In genomic region chr14:74975059-74975810, GRCh38 we compare ENCODE assay signal across 18 cellular contexts. TPM values are rescaled to one million over a fixed set of nuclear protein-coding genes. Genes with fewer than 3 reads are reported as not detected.
DNase-seq lines count a peak whose midpoint lies in the region; ATAC-seq, FAIRE-seq and TF ChIP-seq lines count a peak whose summit lies in the region.
"Had no signal": no experiment of that assay in that cellular context is flagged by ENCODE, and none has a peak within 500 bp of the region (broad histone marks: within the 10 kb centered on the region; RNA-seq: fewer than 3 reads in every experiment).

No MANE protein-coding gene starts in this region.

- H3K9me3 ChIP-seq in right lobe of liver, result no peaks in the 10 kb centered on the region
- H3K9me3 ChIP-seq in HepG2 (ENCODE audit: low read length), result no peaks in the 10 kb centered on the region
- H3K9me3 ChIP-seq in neuronal stem cell (replicated peaks in 1 of 2; ENCODE audit: control insufficient read depth in 2 of 2, insufficient read depth in 1 of 2, low read depth in 1 of 2, low read length in 2 of 2), result peaks cover 0 to 2% of the 10 kb centered on the region in 2 donors

- no peak overlapping the region for H3K4ac ChIP-seq in neuronal stem cell (ENCODE audit: low read length)

- WGBS in right lobe of liver (ENCODE audit: insufficient coverage, low coverage, low lambda C conversion rate, missing lambda C conversion rate), result 33% methylated on average over 6 of the region's 12 CpGs
- 43% methylated on average over 7 of the region's 12 CpGs for WGBS in HepG2 (ENCODE audit: low lambda C conversion rate)
- WGBS in neuronal stem cell (ENCODE audit: extremely low coverage in 2 of 2, insufficient read length in 2 of 2, insufficient replicate concordance in 1 of 2), 2 donors, result no CpG with 5 or more reads among the region's 12 CpGs

- H3K27ac ChIP-seq in right lobe of liver (no peak overlapping the region), HepG2 (ENCODE audit: extremely low read length, insufficient read depth, low read length) (no peak overlapping the region), neuronal stem cell (replicated peaks; ENCODE audit: low read length) (no peak overlapping the region)

- no peak overlapping the region for H4K91ac ChIP-seq in neuronal stem cell (ENCODE audit: low read depth, low read length, poor library complexity)

- no peak for TF ChIP-seq RAD21 in HepG2 (CRISPR knock-in tag; IDR thresholded peaks at IDR 0.05)

- ATAC-seq in right lobe of liver, result peak; percentile 50 to 76 (median 70)
- ATAC-seq in HepG2, result no peak
- no peak for ATAC-seq in activated CD4-positive, CD25-positive, alpha-beta regulatory T cell treated with anti-CD3 and anti-CD28 coated beads, Interleukin-2, amount 50 U/mL, for 24 hours
- no peak for ATAC-seq in activated CD8-positive, alpha-beta memory T cell treated with anti-CD3 and anti-CD28 coated beads, Interleukin-2, amount 10 ng/mL, durations not matched to agents 7 days and 5 days
- ATAC-seq: stimulated activated effector memory CD8-positive, alpha-beta T cell treated with anti-CD3 and anti-CD28 coated beads, Interleukin-12 subunit alpha, Interleukin-12 subunit beta, amount 100 ng/mL, for 72 hours had no signal

- intact Hi-C loops in right lobe of liver (cut with DNase I) (no loop called here), HepG2 (cut with micrococcal nuclease; ENCODE audit: unreplicated experiment) (no loop called here), cardiac septum (cut with DNase I) (no loop called here)
- intact Hi-C loops in activated CD4-positive, alpha-beta memory T cell treated with anti-CD3 and anti-CD28 coated beads for 36 hours (cut with micrococcal nuclease), result no loop called here

- no peak overlapping the region for H2BK12ac ChIP-seq in neuronal stem cell (ENCODE audit: low read length)

- no peaks in the 10 kb centered on the region for H3K79me2 ChIP-seq in HepG2 (ENCODE audit: insufficient read depth, low read length)

- peak overlapping the region; percentile 20 for H3K18ac ChIP-seq in neuronal stem cell (ENCODE audit: low read length)

- H3K27me3 ChIP-seq in right lobe of liver (no peaks in the 10 kb centered on the region), HepG2 (ENCODE audit: control insufficient read depth in 1 of 2, insufficient read depth in 2 of 2, low read length in 2 of 2) (peaks cover 0 to 41% of the 10 kb centered on the region in 2 experiments; a peak in 3 of 5 replicates), neuronal stem cell (ENCODE audit: control insufficient read depth in 3 of 3, insufficient read depth in 3 of 3, low read depth in 1 of 3, low read length in 3 of 3) (no peaks in the 10 kb centered on the region)

- DNase-seq in right lobe of liver (peak; percentile 79 to 83 (median 82)), HepG2 (ENCODE audit: low spot score) (no peak), cardiac septum (ENCODE audit: low spot score) (peak; percentile 90), neuronal stem cell (ENCODE audit: low spot score) (no peak)
- DNase-seq in activated CD4-positive, alpha-beta memory T cell treated with anti-CD3 and anti-CD28 coated beads for 36 hours, result no peak
- DNase-seq in stimulated activated CD4-positive, alpha-beta T cell treated with anti-CD3 and anti-CD28 coated beads, Interleukin-1b, Interleukin-23, amount 100 ng/mL, for 48 hours, result no peak
- no peak for DNase-seq in activated CD8-positive, alpha-beta memory T cell treated with anti-CD3 and anti-CD28 coated beads, Interleukin-2, amount 10 ng/mL, durations not matched to agents 7 days and 5 days
- DNase-seq: activated CD4-positive, alpha-beta T cell treated with anti-CD3 and anti-CD28 coated beads for 4 hours; activated T-cell treated with anti-CD3 and anti-CD28 coated beads, Interleukin-2, amount 50 U/mL, for 1 hour; CD4-positive, alpha-beta memory T cell; NCI-H2081; NCI-H774 had no signal

- no peaks in the 10 kb centered on the region for H3K9me3 Mint-ChIP-seq in activated CD4-positive, alpha-beta memory T cell treated with anti-CD3 and anti-CD28 coated beads for 36 hours
- no peaks in the 10 kb centered on the region for H3K9me3 Mint-ChIP-seq in activated CD8-positive, alpha-beta memory T cell treated with anti-CD3 and anti-CD28 coated beads, Interleukin-2, amount 10 ng/mL, durations not matched to agents 7 days and 5 days (ENCODE audit: low read depth)
- H3K9me3 Mint-ChIP-seq: CD4-positive, alpha-beta memory T cell; stimulated activated effector memory CD8-positive, alpha-beta T cell treated with anti-CD3 and anti-CD28 coated beads, Interleukin-12 subunit alpha, Interleukin-12 subunit beta, amount 100 ng/mL, for 72 hours; T-helper 2 cell treated with Interferon-gamma antibody and Interleukin-4, amounts not matched to agents 5 μg/mL and 100 μg/mL, for 36 hours had no signal

- H3K36me3 ChIP-seq in right lobe of liver (no peaks in the 10 kb centered on the region), HepG2 (replicated peaks in 1 of 2; ENCODE audit: control insufficient read depth in 1 of 2, insufficient read depth in 2 of 2, low read length in 2 of 2) (no peaks in the 10 kb centered on the region), neuronal stem cell (replicated peaks in 1 of 2; ENCODE audit: control insufficient read depth in 2 of 2, insufficient read depth in 2 of 2, low read length in 2 of 2) (no peaks in the 10 kb centered on the region)

- H3K4me1 ChIP-seq in right lobe of liver, result no peaks in the 10 kb centered on the region
- H3K4me1 ChIP-seq in HepG2 (ENCODE audit: insufficient read depth, low read length), result peaks cover 50% of the 10 kb centered on the region
- H3K4me1 ChIP-seq in neuronal stem cell (ENCODE audit: control insufficient read depth in 2 of 2, insufficient read depth in 1 of 2, low read depth in 1 of 2, low read length in 2 of 2), result peaks cover 35 to 72% of the 10 kb centered on the region in 2 donors

- TF ChIP-seq POLR2A in right lobe of liver (IDR thresholded peaks at IDR 0.05) (no peak), HepG2 (IDR thresholded peaks at IDR 0.05; ENCODE audit: insufficient read depth in 1 of 2, low read depth in 2 of 2, low read length in 2 of 2) (no peak)

- H4K8ac ChIP-seq in neuronal stem cell (ENCODE audit: low read depth, low read length), result no peak overlapping the region

- no peak for FAIRE-seq in HepG2 (lab: Jason Lieb, UNC)
- FAIRE-seq: A204.1, colon had no signal

- H4K20me1 ChIP-seq in HepG2 (ENCODE audit: insufficient read depth, low read length), result no peaks in the 10 kb centered on the region

- BruUV-seq in HepG2 (replicated peaks; lab: Mats Ljungman, UMichigan), result no TSS peak

- H3K4me2 ChIP-seq in HepG2 (ENCODE audit: low read depth, low read length) (no peak overlapping the region), neuronal stem cell (ENCODE audit: insufficient read depth, low read length, poor library complexity, severe bottlenecking) (no peak overlapping the region)

- H3K9ac ChIP-seq in HepG2 (ENCODE audit: insufficient read depth, low read depth, low read length), result no peak overlapping the region
- H3K9ac ChIP-seq in neuronal stem cell (ENCODE audit: low read depth, low read length, poor library complexity), result no peak overlapping the region

- in situ Hi-C loops in HepG2 (cut with HindIII; ENCODE audit: extremely low pct_ligation_motif_present, low pct_unique_long_range_greater_than_20kb), result no loop called here

- H3K79me1 ChIP-seq in neuronal stem cell (ENCODE audit: low read depth, low read length), result no peaks in the 10 kb centered on the region

- H3K4me3 Mint-ChIP-seq in activated CD4-positive, alpha-beta memory T cell treated with anti-CD3 and anti-CD28 coated beads for 36 hours, result no peak overlapping the region
- H3K4me3 Mint-ChIP-seq in activated CD8-positive, alpha-beta memory T cell treated with anti-CD3 and anti-CD28 coated beads, Interleukin-2, amount 10 ng/mL, durations not matched to agents 7 days and 5 days, result no peak overlapping the region
- H3K4me3 Mint-ChIP-seq: CD4-positive, alpha-beta memory T cell; stimulated activated effector memory CD8-positive, alpha-beta T cell treated with anti-CD3 and anti-CD28 coated beads, Interleukin-12 subunit alpha, Interleukin-12 subunit beta, amount 100 ng/mL, for 72 hours; T-helper 2 cell treated with Interferon-gamma antibody and Interleukin-4, amounts not matched to agents 5 μg/mL and 100 μg/mL, for 36 hours had no signal

- H3K23ac ChIP-seq in neuronal stem cell (ENCODE audit: low read depth, low read length, poor library complexity), result no peak overlapping the region

- H2AFZ ChIP-seq in HepG2 (ENCODE audit: low read length) (no peak overlapping the region), neuronal stem cell (ENCODE audit: low read length) (peak overlapping the region; percentile 72)

- no peak for TF ChIP-seq EP300 in HepG2 (IDR thresholded peaks at IDR 0.05; ENCODE audit: low read depth in 2 of 2, low read length in 2 of 2)
- TF ChIP-seq EP300 in HepG2 (CRISPR knock-in tag; IDR thresholded peaks at IDR 0.05; ENCODE audit: borderline replicate concordance), result no peak

- POLR2A ChIA-PET in HepG2 (lab: Yijun Ruan, JAX), result interaction anchor here (1.2 to 2.0 kb wide), 3 partner anchors 28 to 94 kb away, joined by 4 to 5 read pairs (median 4); partner anchors contain the start of genes EIF2B2 and ZC2HC1C
- POLR2A ChIA-PET in activated CD4-positive, alpha-beta memory T cell treated with anti-CD3 and anti-CD28 coated beads for 36 hours (lab: Charles Lee), result no interaction called here

- H3K36me3 Mint-ChIP-seq in activated CD4-positive, alpha-beta memory T cell treated with anti-CD3 and anti-CD28 coated beads for 36 hours, result no peaks in the 10 kb centered on the region
- H3K36me3 Mint-ChIP-seq in activated CD8-positive, alpha-beta memory T cell treated with anti-CD3 and anti-CD28 coated beads, Interleukin-2, amount 10 ng/mL, durations not matched to agents 7 days and 5 days, result no peaks in the 10 kb centered on the region
- H3K36me3 Mint-ChIP-seq: CD4-positive, alpha-beta memory T cell; stimulated activated effector memory CD8-positive, alpha-beta T cell treated with anti-CD3 and anti-CD28 coated beads, Interleukin-12 subunit alpha, Interleukin-12 subunit beta, amount 100 ng/mL, for 72 hours had no signal

- no peaks in the 10 kb centered on the region for H3K27me3 Mint-ChIP-seq in activated CD4-positive, alpha-beta memory T cell treated with anti-CD3 and anti-CD28 coated beads for 36 hours
- no peaks in the 10 kb centered on the region for H3K27me3 Mint-ChIP-seq in activated CD8-positive, alpha-beta memory T cell treated with anti-CD3 and anti-CD28 coated beads, Interleukin-2, amount 10 ng/mL, durations not matched to agents 7 days and 5 days
- H3K27me3 Mint-ChIP-seq: CD4-positive, alpha-beta memory T cell had no signal

- CTCF ChIA-PET in HepG2 (lab: Yijun Ruan, JAX; ENCODE audit: low intra/inter-chr PET ratio, low total read pairs), result no interaction called here
- CTCF ChIA-PET in activated CD4-positive, alpha-beta memory T cell treated with anti-CD3 and anti-CD28 coated beads for 36 hours (lab: Charles Lee), result interaction anchor here (1.3 to 1.4 kb wide), 2 partner anchors 14 to 113 kb away, joined by 3 to 5 read pairs; no protein-coding TSS in a partner anchor
- CTCF ChIA-PET in activated CD8-positive, alpha-beta memory T cell treated with anti-CD3 and anti-CD28 coated beads, Interleukin-2, amount 10 ng/mL, durations not matched to agents 7 days and 5 days (lab: Charles Lee), result interaction anchor here (1.0 to 3.9 kb wide), 3 partner anchors 9 to 29 kb away, joined by 3 to 20 read pairs (median 3); no protein-coding TSS in a partner anchor

- peak overlapping the region; percentile 79 for H2BK15ac ChIP-seq in neuronal stem cell (ENCODE audit: low read length)

- no peak overlapping the region for H2AK5ac ChIP-seq in neuronal stem cell (ENCODE audit: low read depth, low read length)

- no peak overlapping the region for H3K27ac Mint-ChIP-seq in activated CD4-positive, alpha-beta memory T cell treated with anti-CD3 and anti-CD28 coated beads for 36 hours
- H3K27ac Mint-ChIP-seq in activated CD8-positive, alpha-beta memory T cell treated with anti-CD3 and anti-CD28 coated beads, Interleukin-2, amount 10 ng/mL, durations not matched to agents 7 days and 5 days, result no peak overlapping the region
- H3K27ac Mint-ChIP-seq: CD4-positive, alpha-beta memory T cell; T-helper 2 cell treated with Interferon-gamma antibody and Interleukin-4, amounts not matched to agents 5 μg/mL and 100 μg/mL, for 36 hours had no signal

- H3K4me1 Mint-ChIP-seq in activated CD4-positive, alpha-beta memory T cell treated with anti-CD3 and anti-CD28 coated beads for 36 hours (ENCODE audit: low read depth), result no peaks in the 10 kb centered on the region
- peaks cover 9% of the 10 kb centered on the region for H3K4me1 Mint-ChIP-seq in activated CD8-positive, alpha-beta memory T cell treated with anti-CD3 and anti-CD28 coated beads, Interleukin-2, amount 10 ng/mL, durations not matched to agents 7 days and 5 days
- H3K4me1 Mint-ChIP-seq: stimulated activated effector memory CD8-positive, alpha-beta T cell treated with anti-CD3 and anti-CD28 coated beads, Interleukin-12 subunit alpha, Interleukin-12 subunit beta, amount 100 ng/mL, for 72 hours had no signal

- no peak overlapping the region for H3K4me3 ChIP-seq in right lobe of liver
- no peak overlapping the region for H3K4me3 ChIP-seq in HepG2 (replicated peaks in 1 of 3; ENCODE audit: insufficient read depth in 1 of 3, low read depth in 2 of 3, low read length in 3 of 3)
- no peak overlapping the region for H3K4me3 ChIP-seq in neuronal stem cell (ENCODE audit: low read length in 2 of 2)

- H2BK5ac ChIP-seq in neuronal stem cell (ENCODE audit: low read length), result no peak overlapping the region

- H3K14ac ChIP-seq in neuronal stem cell (ENCODE audit: low read length), result no peak overlapping the region

- TF ChIP-seq CTCF in right lobe of liver (IDR thresholded peaks at IDR 0.05) (no peak), HepG2 (CRISPR knock-in tag; IDR thresholded peaks at IDR 0.05) (no peak)

- peak overlapping the region; percentile 11 for H2BK120ac ChIP-seq in neuronal stem cell (ENCODE audit: low read depth, low read length)

RNA-seq across cellular contexts. Expression of gene PGF, which starts 19.8 kb away (rescaled TPM):
- total RNA-seq in right lobe of liver, result 1 to 10 TPM in 5 of 6 experiments, under 1 TPM in 1; 0.55 to 4.2 (median 2.1) TPM
- 20.3 and 27.5 TPM in 2 replicates for total RNA-seq in HepG2 (2016; rRNA removed; fragmentation: Illumina TruSeq; extraction: Trizol)
- 13.0 and 16.2 TPM in 2 replicates for total RNA-seq in HepG2 (2016; cell fraction: cytosol; rRNA removed; fragmentation: Illumina TruSeq; extraction: Trizol; ENCODE audit: low read depth)
- total RNA-seq in HepG2 (2016; cell fraction: insoluble cytoplasmic fraction; rRNA removed; fragmentation: Illumina TruSeq; extraction: Trizol), result 17.4 and 28.0 TPM in 2 replicates
- total RNA-seq in HepG2 (2016; cell fraction: membrane; rRNA removed; fragmentation: Illumina TruSeq; extraction: Trizol), result 29.3 and 35.9 TPM in 2 replicates
- 17.6 and 20.1 TPM in 2 replicates for total RNA-seq in HepG2 (2016; cell fraction: nucleus; rRNA removed; fragmentation: Illumina TruSeq; extraction: Trizol)
- 10.7 and 15.9 TPM in 2 replicates for polyA plus RNA-seq in HepG2 (2011; rRNA removed)
- polyA plus RNA-seq in HepG2 (2011; cell fraction: cytosol; rRNA removed), result 10.4 and 12.8 TPM in 2 replicates
- polyA plus RNA-seq in HepG2 (2011; cell fraction: nucleus; rRNA removed), result 16.7 and 17.3 TPM in 2 replicates
- polyA plus RNA-seq in HepG2 (2012), result 12.1 and 22.6 TPM in 2 replicates
- polyA plus RNA-seq in HepG2 (2016; cell fraction: cytosol; fragmentation: Illumina TruSeq; extraction: Trizol; ENCODE audit: low read depth), result 11.5 and 14.9 TPM in 2 replicates
- polyA plus RNA-seq in HepG2 (2016; cell fraction: insoluble cytoplasmic fraction; fragmentation: Illumina TruSeq; extraction: Trizol; ENCODE audit: low read depth), result 21.6 and 21.8 TPM in 2 replicates
- 24.0 and 29.9 TPM in 2 replicates for polyA plus RNA-seq in HepG2 (2016; cell fraction: membrane; fragmentation: Illumina TruSeq; extraction: Trizol; ENCODE audit: low read depth)
- polyA plus RNA-seq in HepG2 (2016; cell fraction: nucleus; fragmentation: Illumina TruSeq; extraction: Trizol; ENCODE audit: insufficient read depth, low read depth), result 31.6 and 33.1 TPM in 2 replicates
- 0.12 and 15.6 TPM in 2 replicates for polyA minus RNA-seq in HepG2 (2011; rRNA and poly(A)+ RNA removed; ENCODE audit: low replicate concordance)
- 9.2 and 10.9 TPM in 2 replicates for polyA minus RNA-seq in HepG2 (2011; cell fraction: cytosol; rRNA and poly(A)+ RNA removed)
- 12.9 and 21.1 TPM in 2 replicates for polyA minus RNA-seq in HepG2 (2011; cell fraction: nucleus; rRNA and poly(A)+ RNA removed)
- total RNA-seq in cardiac septum, result 9.4 TPM
- 0.53 TPM for polyA plus RNA-seq in neuronal stem cell (2013, experiment 1 of 2)
- 0.69 TPM for polyA plus RNA-seq in neuronal stem cell (2013, experiment 2 of 2)
- total RNA-seq in activated CD4-positive, alpha-beta memory T cell treated with anti-CD3 and anti-CD28 coated beads for 36 hours, result under 1 TPM in 1 of 2 experiments, not detected in 1; 0.10 TPM
- under 1 TPM; 0.29 to 0.56 TPM for total RNA-seq in activated CD8-positive, alpha-beta memory T cell treated with anti-CD3 and anti-CD28 coated beads, Interleukin-2, amount 10 ng/mL, durations not matched to agents 7 days and 5 days
- total RNA-seq: CD4-positive, alpha-beta memory T cell had no signal

RNA-seq across cellular contexts. Expression of gene EIF2B2, which starts 27.5 kb away (rescaled TPM):
- total RNA-seq in right lobe of liver (10 to 100 TPM; 16.1 to 37.5 (median 20.1) TPM), HepG2 (2016; rRNA removed; fragmentation: Illumina TruSeq; extraction: Trizol) (54.4 and 80.9 TPM in 2 replicates), cardiac septum (36.4 TPM)
- total RNA-seq in HepG2 (2016; cell fraction: cytosol; rRNA removed; fragmentation: Illumina TruSeq; extraction: Trizol; ENCODE audit: low read depth), result 10.9 and 15.6 TPM in 2 replicates
- total RNA-seq in HepG2 (2016; cell fraction: insoluble cytoplasmic fraction; rRNA removed; fragmentation: Illumina TruSeq; extraction: Trizol), result 56.6 and 74.9 TPM in 2 replicates
- total RNA-seq in HepG2 (2016; cell fraction: membrane; rRNA removed; fragmentation: Illumina TruSeq; extraction: Trizol), result 18.1 and 24.3 TPM in 2 replicates
- 26.5 and 26.8 TPM in 2 replicates for total RNA-seq in HepG2 (2016; cell fraction: nucleus; rRNA removed; fragmentation: Illumina TruSeq; extraction: Trizol)
- polyA plus RNA-seq in HepG2 (2011; rRNA removed), result 71.7 and 78.6 TPM in 2 replicates
- 69.7 and 85.2 TPM in 2 replicates for polyA plus RNA-seq in HepG2 (2011; cell fraction: cytosol; rRNA removed)
- 27.5 and 29.1 TPM in 2 replicates for polyA plus RNA-seq in HepG2 (2011; cell fraction: nucleus; rRNA removed)
- 33.6 and 54.0 TPM in 2 replicates for polyA plus RNA-seq in HepG2 (2012)
- polyA plus RNA-seq in HepG2 (2016; cell fraction: cytosol; fragmentation: Illumina TruSeq; extraction: Trizol; ENCODE audit: low read depth), result 19.8 and 22.0 TPM in 2 replicates
- polyA plus RNA-seq in HepG2 (2016; cell fraction: insoluble cytoplasmic fraction; fragmentation: Illumina TruSeq; extraction: Trizol; ENCODE audit: low read depth), result 91.0 and 97.2 TPM in 2 replicates
- polyA plus RNA-seq in HepG2 (2016; cell fraction: membrane; fragmentation: Illumina TruSeq; extraction: Trizol; ENCODE audit: low read depth), result 22.9 and 23.0 TPM in 2 replicates
- 37.9 and 39.1 TPM in 2 replicates for polyA plus RNA-seq in HepG2 (2016; cell fraction: nucleus; fragmentation: Illumina TruSeq; extraction: Trizol; ENCODE audit: insufficient read depth, low read depth)
- polyA minus RNA-seq in HepG2 (2011; rRNA and poly(A)+ RNA removed; ENCODE audit: low replicate concordance), result 63.6 and 109 TPM in 2 replicates
- polyA minus RNA-seq in HepG2 (2011; cell fraction: cytosol; rRNA and poly(A)+ RNA removed), result 20.6 and 23.0 TPM in 2 replicates
- 24.2 and 26.6 TPM in 2 replicates for polyA minus RNA-seq in HepG2 (2011; cell fraction: nucleus; rRNA and poly(A)+ RNA removed)
- 27.5 TPM for polyA plus RNA-seq in neuronal stem cell (2013, experiment 1 of 2)
- 27.3 TPM for polyA plus RNA-seq in neuronal stem cell (2013, experiment 2 of 2)
- 10 to 100 TPM; 61.9 to 62.6 TPM for total RNA-seq in activated CD4-positive, alpha-beta memory T cell treated with anti-CD3 and anti-CD28 coated beads for 36 hours
- total RNA-seq in activated CD8-positive, alpha-beta memory T cell treated with anti-CD3 and anti-CD28 coated beads, Interleukin-2, amount 10 ng/mL, durations not matched to agents 7 days and 5 days, result 10 to 100 TPM; 47.9 to 54.0 TPM

RNA-seq across cellular contexts. Expression of gene RPS6KL1, which starts 52.2 kb away (rescaled TPM):
- total RNA-seq in right lobe of liver (1 to 10 TPM; 3.9 to 7.9 (median 4.9) TPM), HepG2 (2016; rRNA removed; fragmentation: Illumina TruSeq; extraction: Trizol) (8.1 and 11.5 TPM in 2 replicates), cardiac septum (19.8 TPM)
- 2.4 and 2.7 TPM in 2 replicates for total RNA-seq in HepG2 (2016; cell fraction: cytosol; rRNA removed; fragmentation: Illumina TruSeq; extraction: Trizol; ENCODE audit: low read depth)
- 5.4 and 11.9 TPM in 2 replicates for total RNA-seq in HepG2 (2016; cell fraction: insoluble cytoplasmic fraction; rRNA removed; fragmentation: Illumina TruSeq; extraction: Trizol)
- 6.9 and 7.9 TPM in 2 replicates for total RNA-seq in HepG2 (2016; cell fraction: membrane; rRNA removed; fragmentation: Illumina TruSeq; extraction: Trizol)
- 12.4 and 16.2 TPM in 2 replicates for total RNA-seq in HepG2 (2016; cell fraction: nucleus; rRNA removed; fragmentation: Illumina TruSeq; extraction: Trizol)
- 6.5 and 10.3 TPM in 2 replicates for polyA plus RNA-seq in HepG2 (2011; rRNA removed)
- 3.2 and 3.9 TPM in 2 replicates for polyA plus RNA-seq in HepG2 (2011; cell fraction: cytosol; rRNA removed)
- 23.6 and 25.1 TPM in 2 replicates for polyA plus RNA-seq in HepG2 (2011; cell fraction: nucleus; rRNA removed)
- polyA plus RNA-seq in HepG2 (2012), result 4.9 and 11.7 TPM in 2 replicates
- 1.2 and 1.7 TPM in 2 replicates for polyA plus RNA-seq in HepG2 (2016; cell fraction: cytosol; fragmentation: Illumina TruSeq; extraction: Trizol; ENCODE audit: low read depth)
- polyA plus RNA-seq in HepG2 (2016; cell fraction: insoluble cytoplasmic fraction; fragmentation: Illumina TruSeq; extraction: Trizol; ENCODE audit: low read depth), result 3.7 and 6.7 TPM in 2 replicates
- polyA plus RNA-seq in HepG2 (2016; cell fraction: membrane; fragmentation: Illumina TruSeq; extraction: Trizol; ENCODE audit: low read depth), result 2.9 and 4.2 TPM in 2 replicates
- polyA plus RNA-seq in HepG2 (2016; cell fraction: nucleus; fragmentation: Illumina TruSeq; extraction: Trizol; ENCODE audit: insufficient read depth, low read depth), result 20.2 and 23.1 TPM in 2 replicates
- 8.7 and 18.6 TPM in 2 replicates for polyA minus RNA-seq in HepG2 (2011; rRNA and poly(A)+ RNA removed; ENCODE audit: low replicate concordance)
- 2.4 and 3.3 TPM in 2 replicates for polyA minus RNA-seq in HepG2 (2011; cell fraction: cytosol; rRNA and poly(A)+ RNA removed)
- polyA minus RNA-seq in HepG2 (2011; cell fraction: nucleus; rRNA and poly(A)+ RNA removed), result 12.1 and 17.3 TPM in 2 replicates
- 4.4 TPM for polyA plus RNA-seq in neuronal stem cell (2013, experiment 1 of 2)
- 4.9 TPM for polyA plus RNA-seq in neuronal stem cell (2013, experiment 2 of 2)
- total RNA-seq in activated CD4-positive, alpha-beta memory T cell treated with anti-CD3 and anti-CD28 coated beads for 36 hours, result 1 to 10 TPM; 4.2 to 4.9 TPM
- total RNA-seq in activated CD8-positive, alpha-beta memory T cell treated with anti-CD3 and anti-CD28 coated beads, Interleukin-2, amount 10 ng/mL, durations not matched to agents 7 days and 5 days, result 1 to 10 TPM; 2.5 to 3.6 TPM
- total RNA-seq: M059J had no signal

Comparison
In these comparisons a context has a peak if more than half of its experiments do, and no peak if none do; other contexts are left out.
1. ATAC-seq: peak in right lobe of liver (4 of 4); none in HepG2 (single experiment), activated CD4-positive, CD25-positive, alpha-beta regulatory T cell treated with anti-CD3 and anti-CD28 coated beads, Interleukin-2, amount 50 U/mL, for 24 hours (0 of 2) and activated CD8-positive, alpha-beta memory T cell treated with anti-CD3 and anti-CD28 coated beads, Interleukin-2, amount 10 ng/mL, durations not matched to agents 7 days and 5 days (single experiment).
2. DNase-seq: peak in right lobe of liver (3 of 3) and cardiac septum (single experiment); none in HepG2 (single experiment), neuronal stem cell (single experiment), activated CD4-positive, alpha-beta memory T cell treated with anti-CD3 and anti-CD28 coated beads for 36 hours (single experiment), stimulated activated CD4-positive, alpha-beta T cell treated with anti-CD3 and anti-CD28 coated beads, Interleukin-1b, Interleukin-23, amount 100 ng/mL, for 48 hours (single experiment) and activated CD8-positive, alpha-beta memory T cell treated with anti-CD3 and anti-CD28 coated beads, Interleukin-2, amount 10 ng/mL, durations not matched to agents 7 days and 5 days (single experiment).